Comparison of ENCODE assay signal across 19 cellular contexts in the genomic region with DNA sequence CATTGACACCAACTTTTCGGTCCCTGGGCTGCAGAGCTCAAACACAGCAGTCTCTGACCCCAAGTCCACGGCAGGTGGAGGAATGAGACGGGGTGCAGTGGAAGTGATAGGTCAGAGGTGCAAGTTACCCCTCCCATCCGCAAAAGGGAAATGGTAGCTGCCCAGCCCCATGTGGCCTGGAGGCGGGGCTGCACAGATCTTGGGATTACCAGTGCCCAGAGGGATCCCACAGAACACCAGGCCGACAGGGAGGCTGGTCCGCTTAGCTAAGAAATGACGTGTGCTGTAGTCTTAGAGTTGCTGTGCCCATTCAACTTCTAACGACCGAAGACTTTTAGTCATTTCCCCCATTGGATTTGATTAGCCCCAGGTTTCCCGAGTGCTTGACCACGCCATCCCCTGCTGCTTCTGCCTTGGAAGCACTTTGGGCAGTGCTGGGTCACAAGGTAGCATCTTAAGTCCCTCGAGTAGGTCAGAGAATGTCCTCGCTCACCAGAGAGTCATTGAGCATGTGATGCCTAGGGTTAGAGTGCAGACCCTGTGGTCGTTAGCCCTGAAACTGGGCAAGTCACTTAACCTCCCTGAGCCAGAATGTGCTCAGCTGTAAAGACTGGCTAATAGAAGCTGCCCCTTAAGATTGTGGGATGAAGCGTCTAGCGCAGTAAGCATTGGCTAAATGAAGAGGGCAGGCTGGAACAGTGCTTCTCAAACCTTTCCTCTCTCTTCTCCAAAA. TPM values are rescaled to one million over a fixed set of nuclear protein-coding genes. Genes with fewer than 3 reads are reported as not detected.
A peak's percentile ranks its signal among the peaks of the same experiment; 100 is the strongest.
DNase-seq lines count a peak whose midpoint lies in the region; ATAC-seq, FAIRE-seq and TF ChIP-seq lines count a peak whose summit lies in the region.
"Had no signal": no experiment of that assay in that cellular context is flagged by ENCODE, and none has a peak within 500 bp of the region (broad histone marks: within the 10 kb centered on the region; RNA-seq: fewer than 3 reads in every experiment).

No MANE protein-coding gene starts in this region.

- TF ChIP-seq CTCF in Calu3 (IDR thresholded peaks at IDR 0.05; ENCODE audit: unreplicated experiment) = no peak
- TF ChIP-seq CTCF in K562 (IDR thresholded peaks at IDR 0.05 in 2 of 3, conservative IDR thresholded peaks at IDR 0.05 in 1 of 3; ENCODE audit: insufficient read depth in 2 of 3, low read depth in 1 of 3, low read length in 3 of 3) = no peak
- TF ChIP-seq CTCF in HepG2 (CRISPR knock-in tag; IDR thresholded peaks at IDR 0.05) = no peak
- no peak for TF ChIP-seq CTCF in osteoblast (IDR thresholded peaks at IDR 0.05; ENCODE audit: extremely low read depth, low read depth, low read length)

- POLR2A ChIA-PET in K562 (lab: Yijun Ruan, JAX) (no interaction called here), HepG2 (lab: Yijun Ruan, JAX) (interaction anchor here (1.2 kb wide), 1 partner anchor 62 kb away, joined by 3 read pairs; the partner anchor contains the start of gene TMEM109)

- H3K79me2 ChIP-seq in K562 (ENCODE audit: control insufficient read depth, insufficient read depth, low read length) (peaks cover 14% of the 10 kb centered on the region), HepG2 (ENCODE audit: insufficient read depth, low read length) (peaks cover 6% of the 10 kb centered on the region), osteoblast (ENCODE audit: insufficient read depth, low read length) (no peaks in the 10 kb centered on the region)

- ATAC-seq in K562 (no peak), HepG2 (no peak)
- ATAC-seq: HCT116 had no signal

- TF ChIP-seq RAD21 in K562 (CRISPR knock-in tag; conservative IDR thresholded peaks at IDR 0.05 in 1 of 2, IDR thresholded peaks at IDR 0.05 in 1 of 2) = no peak
- no peak for TF ChIP-seq RAD21 in HepG2 (CRISPR knock-in tag; IDR thresholded peaks at IDR 0.05)

- H3K27ac Mint-ChIP-seq in Calu3 (ENCODE audit: unreplicated experiment) = no peak overlapping the region

- no peak overlapping the region for H3K9ac ChIP-seq in K562 (ENCODE audit: insufficient read depth in 1 of 2, low read depth in 2 of 2, low read length in 2 of 2)
- H3K9ac ChIP-seq in HepG2 (ENCODE audit: insufficient read depth, low read depth, low read length) = no peak overlapping the region

- FAIRE-seq in K562 (lab: Jason Lieb, UNC) (no peak), HepG2 (lab: Jason Lieb, UNC) (no peak)
- FAIRE-seq: G401.6, HTR-8/SVneo had no signal

- H3K4me1 Mint-ChIP-seq in Calu3 (ENCODE audit: low read depth, unreplicated experiment) = peaks cover 9% of the 10 kb centered on the region

- H3K4me2 ChIP-seq in K562 (ENCODE audit: insufficient read depth, low read length) (no peak overlapping the region), HepG2 (ENCODE audit: low read depth, low read length) (no peak overlapping the region), osteoblast (ENCODE audit: insufficient read depth, low read length) (no peak overlapping the region)

- H2AFZ ChIP-seq in K562 (ENCODE audit: low read depth, low read length) = no peak overlapping the region
- H2AFZ ChIP-seq in HepG2 (ENCODE audit: low read length) = no peak overlapping the region
- H2AFZ ChIP-seq in osteoblast (ENCODE audit: low read length) = no peak overlapping the region

- no peaks in the 10 kb centered on the region for H3K9me3 Mint-ChIP-seq in Calu3 (ENCODE audit: low read depth, unreplicated experiment)

- in situ Hi-C loops in K562 (cut with MboI) = no loop called here
- in situ Hi-C loops in HepG2 (cut with HindIII; ENCODE audit: extremely low pct_ligation_motif_present, low pct_unique_long_range_greater_than_20kb) = no loop called here

- H3K36me3 ChIP-seq in K562 (ENCODE audit: control insufficient read depth, insufficient read depth, low read length) = peaks cover 61% of the 10 kb centered on the region; the same call in 2 of the 3 replicates
- H3K36me3 ChIP-seq in HepG2 (replicated peaks in 1 of 2; ENCODE audit: control insufficient read depth in 1 of 2, insufficient read depth in 2 of 2, low read length in 2 of 2) = peaks cover 27 to 51% of the 10 kb centered on the region in 2 experiments; a peak in 4 of 5 replicates
- peaks cover 12% of the 10 kb centered on the region for H3K36me3 ChIP-seq in osteoblast (ENCODE audit: insufficient read depth, low read length)

- H3K36me3 Mint-ChIP-seq in Calu3 (ENCODE audit: insufficient read depth, unreplicated experiment) = peaks cover 48% of the 10 kb centered on the region

- TF ChIP-seq EP300 in K562 (IDR thresholded peaks at IDR 0.05; ENCODE audit: low read length) (no peak), HepG2 (IDR thresholded peaks at IDR 0.05; ENCODE audit: low read depth in 2 of 2, low read length in 2 of 2) (no peak), HepG2 (CRISPR knock-in tag; IDR thresholded peaks at IDR 0.05; ENCODE audit: borderline replicate concordance) (no peak)

- no peak for DNase-seq in Calu3
- no peak for DNase-seq in K562 (ENCODE audit: extremely low read depth in 1 of 4, low spot score in 3 of 4)
- no peak for DNase-seq in HepG2 (ENCODE audit: low spot score)
- DNase-seq in osteoblast (ENCODE audit: insufficient read length, low spot score, missing footprints) = peak; percentile 77
- no peak for DNase-seq in T-helper 2 cell
- DNase-seq in NCI-H446 treated with DMSO at 0.1 percent for 48 hours (lab: John Stamatoyannopoulos, UW) = no peak
- no peak for DNase-seq in activated CD4-positive, CD25-positive, alpha-beta regulatory T cell (lab: John Stamatoyannopoulos, UW)
- no peak for DNase-seq in GM19240 (ENCODE audit: insufficient read length, low spot score)
- DNase-seq: 8988T, NCI-H1105 treated with DMSO at 0.1 percent for 48 hours, NCI-H1694, NCI-H2081 treated with DMSO at 0.1 percent for 48 hours, NCI-H510A, NCI-H774, SIG-M5 had no signal

- H3K4me3 Mint-ChIP-seq in Calu3 (ENCODE audit: low read depth, unreplicated experiment) = peak overlapping the region; percentile 52

- H3K9me1 ChIP-seq in K562 (ENCODE audit: control insufficient read depth, insufficient read depth, low read length) = peaks cover 6% of the 10 kb centered on the region

- H3K4me3 ChIP-seq in K562 = no peak overlapping the region
- H3K4me3 ChIP-seq in HepG2 (replicated peaks in 1 of 3; ENCODE audit: insufficient read depth in 1 of 3, low read depth in 2 of 3, low read length in 3 of 3) = no peak overlapping the region
- no peak overlapping the region for H3K4me3 ChIP-seq in osteoblast (ENCODE audit: insufficient read depth, low read length)

- peaks cover 23% of the 10 kb centered on the region for H3K27me3 Mint-ChIP-seq in Calu3 (ENCODE audit: unreplicated experiment)

- WGBS in K562 (ENCODE audit: insufficient coverage, low coverage, missing lambda C conversion rate) = 86% methylated on average over 16 of the region's 17 CpGs
- 96% methylated on average over 16 of the region's 17 CpGs for WGBS in HepG2 (ENCODE audit: low lambda C conversion rate)

- peaks cover 37 to 60% of the 10 kb centered on the region in 2 experiments for H3K4me1 ChIP-seq in K562 (replicated peaks in 1 of 2; ENCODE audit: control insufficient read depth in 2 of 2, insufficient read depth in 2 of 2, low read length in 2 of 2)
- H3K4me1 ChIP-seq in HepG2 (ENCODE audit: insufficient read depth, low read length) = peaks cover 29% of the 10 kb centered on the region
- H3K4me1 ChIP-seq in osteoblast (ENCODE audit: insufficient read depth, low read length) = no peaks in the 10 kb centered on the region

- no peak overlapping the region; the same call in 2 of the 3 replicates for H3K27ac ChIP-seq in K562 (ENCODE audit: extremely low read depth, low read depth, low read length)
- H3K27ac ChIP-seq in HepG2 (ENCODE audit: extremely low read length, insufficient read depth, low read length) = no peak overlapping the region
- H3K27ac ChIP-seq in osteoblast (ENCODE audit: low read depth, low read length) = no peak overlapping the region

- BruUV-seq in Calu3 (replicated peaks; lab: Mats Ljungman, UMichigan) (no TSS peak), K562 (replicated peaks; lab: Mats Ljungman, UMichigan) (no TSS peak), HepG2 (replicated peaks; lab: Mats Ljungman, UMichigan) (no TSS peak)

- CTCF ChIA-PET in Calu3 (lab: Charles Lee) = no interaction called here
- CTCF ChIA-PET in K562 (lab: Yijun Ruan, JAX; ENCODE audit: low intra/inter-chr PET ratio) = no interaction called here
- CTCF ChIA-PET in HepG2 (lab: Yijun Ruan, JAX; ENCODE audit: low intra/inter-chr PET ratio, low total read pairs) = no interaction called here

- no peaks in the 10 kb centered on the region for H4K20me1 ChIP-seq in K562 (replicated peaks; ENCODE audit: control insufficient read depth, insufficient read depth, low read length)
- no peaks in the 10 kb centered on the region for H4K20me1 ChIP-seq in HepG2 (ENCODE audit: insufficient read depth, low read length)
- no peaks in the 10 kb centered on the region for H4K20me1 ChIP-seq in osteoblast (ENCODE audit: insufficient read depth, low read length)

- H3K9me3 ChIP-seq in K562 (replicated peaks; ENCODE audit: control insufficient read depth, insufficient read depth, low read depth, low read length) (no peaks in the 10 kb centered on the region), HepG2 (ENCODE audit: low read length) (no peaks in the 10 kb centered on the region), osteoblast (ENCODE audit: low read depth, low read length) (no peaks in the 10 kb centered on the region)

- TF ChIP-seq POLR2A in K562 (conservative IDR thresholded peaks at IDR 0.05) (0 out of 2 replicates have a peak, but pooled peaks have one; percentile 25), HepG2 (IDR thresholded peaks at IDR 0.05; ENCODE audit: insufficient read depth in 1 of 2, low read depth in 2 of 2, low read length in 2 of 2) (no peak)

- H3K27me3 ChIP-seq in K562 (ENCODE audit: control insufficient read depth in 2 of 2, insufficient read depth in 2 of 2, low read length in 2 of 2) = no peaks in the 10 kb centered on the region
- no peaks in the 10 kb centered on the region for H3K27me3 ChIP-seq in HepG2 (ENCODE audit: control insufficient read depth in 1 of 2, insufficient read depth in 2 of 2, low read length in 2 of 2)
- H3K27me3 ChIP-seq in osteoblast (ENCODE audit: insufficient read depth, low read length) = no peaks in the 10 kb centered on the region

- intact Hi-C loops in Calu3 (cut with micrococcal nuclease; ENCODE audit: unreplicated experiment) (no loop called here), K562 (cut with micrococcal nuclease) (no loop called here), HepG2 (cut with micrococcal nuclease; ENCODE audit: unreplicated experiment) (no loop called here)

RNA-seq across cellular contexts. Expression of gene PTGDR2, which starts 4.3 kb away (rescaled TPM):
- 0.29 and 0.31 TPM in 2 replicates for total RNA-seq in Calu3 (2022)
- 3.5 and 11.1 TPM in 2 replicates for total RNA-seq in K562 (2011; cell fraction: chromatin; rRNA removed; ENCODE audit: low replicate concordance)
- 9.9 and 14.3 TPM in 2 replicates for total RNA-seq in K562 (2011; cell fraction: nucleolus; rRNA removed)
- total RNA-seq in K562 (2011; cell fraction: nucleoplasm; rRNA removed) = 7.9 and 10.4 TPM in 2 replicates
- 1.9 and 2.5 TPM in 2 replicates for total RNA-seq in K562 (2014; rRNA removed)
- 0.64 and 0.80 TPM in 2 replicates for total RNA-seq in K562 (2014; rRNA removed; fragmentation: Illumina TruSeq; extraction: Trizol)
- 0.87 and 1.1 TPM in 2 replicates for total RNA-seq in K562 (2015; rRNA removed; fragmentation: Illumina TruSeq; extraction: Trizol)
- total RNA-seq in K562 (2021) = 2.6 and 3.0 TPM in 2 replicates
- 1.7 and 1.9 TPM in 2 replicates for polyA plus RNA-seq in K562 (2011; rRNA removed)
- polyA plus RNA-seq in K562 (2011; cell fraction: cytosol; rRNA removed) = 1.8 and 5.9 TPM in 2 replicates
- 2.1 and 3.4 TPM in 2 replicates for polyA plus RNA-seq in K562 (2011; cell fraction: nucleus; rRNA removed)
- 5.2 and 7.0 TPM in 2 replicates for polyA plus RNA-seq in K562 (2012)
- 1.6 TPM in 2 replicates for polyA plus RNA-seq in K562 (2014; fragmentation: Illumina TruSeq; extraction: Trizol)
- under 1 TPM; 0.51 to 0.55 TPM for polyA plus RNA-seq in K562 (2014; fragmentation: Nextera tagmentation; extraction: Ambion mirVana)
- polyA plus RNA-seq in K562 (2014; rRNA removed) = 0.82 and 1.9 TPM in 2 replicates
- 2.3 and 3.8 TPM in 2 replicates for polyA minus RNA-seq in K562 (2011; rRNA and poly(A)+ RNA removed)
- 3.7 and 4.8 TPM in 2 replicates for polyA minus RNA-seq in K562 (2011; cell fraction: cytosol; rRNA and poly(A)+ RNA removed)
- 2.3 and 2.7 TPM in 2 replicates for polyA minus RNA-seq in K562 (2011; cell fraction: nucleus; rRNA and poly(A)+ RNA removed)
- total RNA-seq in HepG2 (2016; rRNA removed; fragmentation: Illumina TruSeq; extraction: Trizol) = 1.0 and 2.5 TPM in 2 replicates
- total RNA-seq in HepG2 (2016; cell fraction: cytosol; rRNA removed; fragmentation: Illumina TruSeq; extraction: Trizol; ENCODE audit: low read depth) = 0.40 and 0.53 TPM in 2 replicates
- 1.1 and 2.4 TPM in 2 replicates for total RNA-seq in HepG2 (2016; cell fraction: insoluble cytoplasmic fraction; rRNA removed; fragmentation: Illumina TruSeq; extraction: Trizol)
- 1.1 and 1.3 TPM in 2 replicates for total RNA-seq in HepG2 (2016; cell fraction: membrane; rRNA removed; fragmentation: Illumina TruSeq; extraction: Trizol)
- 1.8 and 2.0 TPM in 2 replicates for total RNA-seq in HepG2 (2016; cell fraction: nucleus; rRNA removed; fragmentation: Illumina TruSeq; extraction: Trizol)
- 1.9 and 2.1 TPM in 2 replicates for polyA plus RNA-seq in HepG2 (2011; rRNA removed)
- 1.9 and 2.2 TPM in 2 replicates for polyA plus RNA-seq in HepG2 (2011; cell fraction: cytosol; rRNA removed)
- 1.7 and 1.8 TPM in 2 replicates for polyA plus RNA-seq in HepG2 (2011; cell fraction: nucleus; rRNA removed)
- 1.7 and 2.1 TPM in 2 replicates for polyA plus RNA-seq in HepG2 (2012)
- 0.24 and 0.38 TPM in 2 replicates for polyA plus RNA-seq in HepG2 (2016; cell fraction: cytosol; fragmentation: Illumina TruSeq; extraction: Trizol; ENCODE audit: low read depth)
- 1.1 and 1.2 TPM in 2 replicates for polyA plus RNA-seq in HepG2 (2016; cell fraction: insoluble cytoplasmic fraction; fragmentation: Illumina TruSeq; extraction: Trizol; ENCODE audit: low read depth)
- polyA plus RNA-seq in HepG2 (2016; cell fraction: membrane; fragmentation: Illumina TruSeq; extraction: Trizol; ENCODE audit: low read depth) = 0.70 and 0.73 TPM in 2 replicates
- polyA plus RNA-seq in HepG2 (2016; cell fraction: nucleus; fragmentation: Illumina TruSeq; extraction: Trizol; ENCODE audit: insufficient read depth, low read depth) = 2.8 and 3.2 TPM in 2 replicates
- 9.7 TPM in 1 of 2 replicates, not detected in the other for polyA minus RNA-seq in HepG2 (2011; rRNA and poly(A)+ RNA removed; ENCODE audit: low replicate concordance)
- 2.4 and 3.0 TPM in 2 replicates for polyA minus RNA-seq in HepG2 (2011; cell fraction: cytosol; rRNA and poly(A)+ RNA removed)
- 0.64 and 0.99 TPM in 2 replicates for polyA minus RNA-seq in HepG2 (2011; cell fraction: nucleus; rRNA and poly(A)+ RNA removed)
- not detected in 2 replicates for total RNA-seq in osteoblast

RNA-seq across cellular contexts. Expression of gene CCDC86, which starts 9.6 kb away (rescaled TPM):
- total RNA-seq in Calu3 (2022) (51.5 and 58.2 TPM in 2 replicates), K562 (2014; rRNA removed) (85.1 and 104 TPM in 2 replicates), K562 (2014; rRNA removed; fragmentation: Illumina TruSeq; extraction: Trizol) (7.3 and 8.6 TPM in 2 replicates), K562 (2015; rRNA removed; fragmentation: Illumina TruSeq; extraction: Trizol) (19.8 and 23.1 TPM in 2 replicates), K562 (2021) (102 and 114 TPM in 2 replicates), HepG2 (2016; rRNA removed; fragmentation: Illumina TruSeq; extraction: Trizol) (37.6 and 46.6 TPM in 2 replicates), osteoblast (6.2 and 7.4 TPM in 2 replicates)
- total RNA-seq in K562 (2011; cell fraction: chromatin; rRNA removed; ENCODE audit: low replicate concordance) = 6.7 and 23.4 TPM in 2 replicates
- 23.4 and 23.5 TPM in 2 replicates for total RNA-seq in K562 (2011; cell fraction: nucleolus; rRNA removed)
- total RNA-seq in K562 (2011; cell fraction: nucleoplasm; rRNA removed) = 19.3 and 27.0 TPM in 2 replicates
- polyA plus RNA-seq in K562 (2011; rRNA removed) (25.2 and 34.9 TPM in 2 replicates), K562 (2014; fragmentation: Illumina TruSeq; extraction: Trizol) (90.5 and 97.8 TPM in 2 replicates), K562 (2014; fragmentation: Nextera tagmentation; extraction: Ambion mirVana) (1 to 10 TPM; 4.6 to 6.4 TPM), K562 (2014; rRNA removed) (76.8 and 80.6 TPM in 2 replicates), HepG2 (2011; rRNA removed) (33.8 and 34.4 TPM in 2 replicates)
- 24.0 and 47.9 TPM in 2 replicates for polyA plus RNA-seq in K562 (2011; cell fraction: cytosol; rRNA removed)
- polyA plus RNA-seq in K562 (2011; cell fraction: nucleus; rRNA removed) = 132 and 234 TPM in 2 replicates
- 34.4 and 105 TPM in 2 replicates for polyA plus RNA-seq in K562 (2012)
- 13.3 and 14.0 TPM in 2 replicates for polyA minus RNA-seq in K562 (2011; rRNA and poly(A)+ RNA removed)
- polyA minus RNA-seq in K562 (2011; cell fraction: cytosol; rRNA and poly(A)+ RNA removed) = 18.8 and 22.2 TPM in 2 replicates
- polyA minus RNA-seq in K562 (2011; cell fraction: nucleus; rRNA and poly(A)+ RNA removed) = 28.7 and 29.6 TPM in 2 replicates
- total RNA-seq in HepG2 (2016; cell fraction: cytosol; rRNA removed; fragmentation: Illumina TruSeq; extraction: Trizol; ENCODE audit: low read depth) = 9.1 and 11.2 TPM in 2 replicates
- 39.4 and 39.7 TPM in 2 replicates for total RNA-seq in HepG2 (2016; cell fraction: insoluble cytoplasmic fraction; rRNA removed; fragmentation: Illumina TruSeq; extraction: Trizol)
- total RNA-seq in HepG2 (2016; cell fraction: membrane; rRNA removed; fragmentation: Illumina TruSeq; extraction: Trizol) = 22.6 and 23.6 TPM in 2 replicates
- total RNA-seq in HepG2 (2016; cell fraction: nucleus; rRNA removed; fragmentation: Illumina TruSeq; extraction: Trizol) = 28.6 and 33.4 TPM in 2 replicates
- 20.2 and 30.1 TPM in 2 replicates for polyA plus RNA-seq in HepG2 (2011; cell fraction: cytosol; rRNA removed)
- polyA plus RNA-seq in HepG2 (2011; cell fraction: nucleus; rRNA removed) = 36.2 and 51.2 TPM in 2 replicates
- 25.4 and 41.0 TPM in 2 replicates for polyA plus RNA-seq in HepG2 (2012)
- polyA plus RNA-seq in HepG2 (2016; cell fraction: cytosol; fragmentation: Illumina TruSeq; extraction: Trizol; ENCODE audit: low read depth) = 24.5 and 27.7 TPM in 2 replicates
- polyA plus RNA-seq in HepG2 (2016; cell fraction: insoluble cytoplasmic fraction; fragmentation: Illumina TruSeq; extraction: Trizol; ENCODE audit: low read depth) = 95.3 and 116 TPM in 2 replicates
- 36.9 and 39.7 TPM in 2 replicates for polyA plus RNA-seq in HepG2 (2016; cell fraction: membrane; fragmentation: Illumina TruSeq; extraction: Trizol; ENCODE audit: low read depth)
- 84.0 and 92.6 TPM in 2 replicates for polyA plus RNA-seq in HepG2 (2016; cell fraction: nucleus; fragmentation: Illumina TruSeq; extraction: Trizol; ENCODE audit: insufficient read depth, low read depth)
- polyA minus RNA-seq in HepG2 (2011; rRNA and poly(A)+ RNA removed; ENCODE audit: low replicate concordance) = 28.0 and 49.7 TPM in 2 replicates
- 12.4 and 17.5 TPM in 2 replicates for polyA minus RNA-seq in HepG2 (2011; cell fraction: cytosol; rRNA and poly(A)+ RNA removed)
- 11.7 and 14.2 TPM in 2 replicates for polyA minus RNA-seq in HepG2 (2011; cell fraction: nucleus; rRNA and poly(A)+ RNA removed)

RNA-seq across cellular contexts. Expression of gene ZP1, which starts 15.8 kb away (rescaled TPM):
- not detected in 2 replicates for total RNA-seq in Calu3 (2022)
- not detected in 2 replicates for total RNA-seq in K562 (2011; cell fraction: chromatin; rRNA removed; ENCODE audit: low replicate concordance)
- total RNA-seq in K562 (2011; cell fraction: nucleolus; rRNA removed) = not detected in 2 replicates
- total RNA-seq in K562 (2011; cell fraction: nucleoplasm; rRNA removed) = not detected in 2 replicates
- not detected in 2 replicates for total RNA-seq in K562 (2014; rRNA removed)
- not detected in 2 replicates for total RNA-seq in K562 (2014; rRNA removed; fragmentation: Illumina TruSeq; extraction: Trizol)
- total RNA-seq in K562 (2015; rRNA removed; fragmentation: Illumina TruSeq; extraction: Trizol) = not detected in 2 replicates
- not detected in 2 replicates for total RNA-seq in K562 (2021)
- polyA plus RNA-seq in K562 (2011; rRNA removed) = 0.11 and 0.12 TPM in 2 replicates
- 0.04 and 0.66 TPM in 2 replicates for polyA plus RNA-seq in K562 (2011; cell fraction: cytosol; rRNA removed)
- 0.70 and 0.72 TPM in 2 replicates for polyA plus RNA-seq in K562 (2011; cell fraction: nucleus; rRNA removed)
- polyA plus RNA-seq in K562 (2012) = 0.08 TPM in 1 of 2 replicates, not detected in the other
- not detected in 2 replicates for polyA plus RNA-seq in K562 (2014; fragmentation: Illumina TruSeq; extraction: Trizol)
- not detected for polyA plus RNA-seq in K562 (2014; fragmentation: Nextera tagmentation; extraction: Ambion mirVana)
- 0.15 TPM in 1 of 2 replicates, not detected in the other for polyA plus RNA-seq in K562 (2014; rRNA removed)
- polyA minus RNA-seq in K562 (2011; rRNA and poly(A)+ RNA removed) = not detected in 2 replicates
- not detected in 2 replicates for polyA minus RNA-seq in K562 (2011; cell fraction: cytosol; rRNA and poly(A)+ RNA removed)
- polyA minus RNA-seq in K562 (2011; cell fraction: nucleus; rRNA and poly(A)+ RNA removed) = 0.56 TPM in 1 of 2 replicates, not detected in the other
- not detected in 2 replicates for total RNA-seq in HepG2 (2016; rRNA removed; fragmentation: Illumina TruSeq; extraction: Trizol)
- not detected in 2 replicates for total RNA-seq in HepG2 (2016; cell fraction: cytosol; rRNA removed; fragmentation: Illumina TruSeq; extraction: Trizol; ENCODE audit: low read depth)
- not detected in 2 replicates for total RNA-seq in HepG2 (2016; cell fraction: insoluble cytoplasmic fraction; rRNA removed; fragmentation: Illumina TruSeq; extraction: Trizol)
- not detected in 2 replicates for total RNA-seq in HepG2 (2016; cell fraction: membrane; rRNA removed; fragmentation: Illumina TruSeq; extraction: Trizol)
- total RNA-seq in HepG2 (2016; cell fraction: nucleus; rRNA removed; fragmentation: Illumina TruSeq; extraction: Trizol) = not detected in 2 replicates
- polyA plus RNA-seq in HepG2 (2011; rRNA removed) = 0.16 and 0.26 TPM in 2 replicates
- polyA plus RNA-seq in HepG2 (2011; cell fraction: cytosol; rRNA removed) = 0.05 and 0.25 TPM in 2 replicates
- polyA plus RNA-seq in HepG2 (2011; cell fraction: nucleus; rRNA removed) = 0.82 and 1.1 TPM in 2 replicates
- polyA plus RNA-seq in HepG2 (2012) = not detected in 2 replicates
- polyA plus RNA-seq in HepG2 (2016; cell fraction: cytosol; fragmentation: Illumina TruSeq; extraction: Trizol; ENCODE audit: low read depth) = not detected in 2 replicates
- not detected in 2 replicates for polyA plus RNA-seq in HepG2 (2016; cell fraction: insoluble cytoplasmic fraction; fragmentation: Illumina TruSeq; extraction: Trizol; ENCODE audit: low read depth)
- polyA plus RNA-seq in HepG2 (2016; cell fraction: membrane; fragmentation: Illumina TruSeq; extraction: Trizol; ENCODE audit: low read depth) = not detected in 2 replicates
- not detected in 2 replicates for polyA plus RNA-seq in HepG2 (2016; cell fraction: nucleus; fragmentation: Illumina TruSeq; extraction: Trizol; ENCODE audit: insufficient read depth, low read depth)
- polyA minus RNA-seq in HepG2 (2011; rRNA and poly(A)+ RNA removed; ENCODE audit: low replicate concordance) = not detected in 2 replicates
- not detected in 2 replicates for polyA minus RNA-seq in HepG2 (2011; cell fraction: cytosol; rRNA and poly(A)+ RNA removed)
- polyA minus RNA-seq in HepG2 (2011; cell fraction: nucleus; rRNA and poly(A)+ RNA removed) = not detected in 2 replicates
- total RNA-seq in osteoblast = under 0.01 and 0.36 TPM in 2 replicates
- total RNA-seq: OCI-LY7 had no signal

RNA-seq across cellular contexts. Expression of gene PRPF19, which starts 54.9 kb away (rescaled TPM):
- total RNA-seq in Calu3 (2022) (128 and 129 TPM in 2 replicates), K562 (2014; rRNA removed) (93.5 and 122 TPM in 2 replicates), K562 (2014; rRNA removed; fragmentation: Illumina TruSeq; extraction: Trizol) (58.4 and 68.0 TPM in 2 replicates), K562 (2015; rRNA removed; fragmentation: Illumina TruSeq; extraction: Trizol) (84.9 and 89.6 TPM in 2 replicates), K562 (2021) (193 and 208 TPM in 2 replicates), HepG2 (2016; rRNA removed; fragmentation: Illumina TruSeq; extraction: Trizol) (91.1 and 115 TPM in 2 replicates), osteoblast (39.8 and 46.0 TPM in 2 replicates)
- total RNA-seq in K562 (2011; cell fraction: chromatin; rRNA removed; ENCODE audit: low replicate concordance) = 44.6 and 81.5 TPM in 2 replicates
- total RNA-seq in K562 (2011; cell fraction: nucleolus; rRNA removed) = 57.1 and 61.7 TPM in 2 replicates
- total RNA-seq in K562 (2011; cell fraction: nucleoplasm; rRNA removed) = 54.4 and 88.4 TPM in 2 replicates
- polyA plus RNA-seq in K562 (2011; rRNA removed) (31.5 and 61.8 TPM in 2 replicates), K562 (2014; fragmentation: Illumina TruSeq; extraction: Trizol) (212 and 213 TPM in 2 replicates), K562 (2014; fragmentation: Nextera tagmentation; extraction: Ambion mirVana) (10 to 100 TPM in 1 of 2 experiments, 1 to 10 TPM in 1; 9.4 to 16.5 TPM), K562 (2014; rRNA removed) (73.1 and 73.2 TPM in 2 replicates), HepG2 (2011; rRNA removed) (25.0 and 27.4 TPM in 2 replicates)
- 40.2 and 96.7 TPM in 2 replicates for polyA plus RNA-seq in K562 (2011; cell fraction: cytosol; rRNA removed)
- polyA plus RNA-seq in K562 (2011; cell fraction: nucleus; rRNA removed) = 41.7 and 70.4 TPM in 2 replicates
- polyA plus RNA-seq in K562 (2012) = 146 and 194 TPM in 2 replicates
- polyA minus RNA-seq in K562 (2011; rRNA and poly(A)+ RNA removed) = 23.9 and 28.7 TPM in 2 replicates
- polyA minus RNA-seq in K562 (2011; cell fraction: cytosol; rRNA and poly(A)+ RNA removed) = 53.3 and 75.9 TPM in 2 replicates
- polyA minus RNA-seq in K562 (2011; cell fraction: nucleus; rRNA and poly(A)+ RNA removed) = 41.1 and 43.4 TPM in 2 replicates
- 16.1 and 16.4 TPM in 2 replicates for total RNA-seq in HepG2 (2016; cell fraction: cytosol; rRNA removed; fragmentation: Illumina TruSeq; extraction: Trizol; ENCODE audit: low read depth)
- 93.5 and 104 TPM in 2 replicates for total RNA-seq in HepG2 (2016; cell fraction: insoluble cytoplasmic fraction; rRNA removed; fragmentation: Illumina TruSeq; extraction: Trizol)
- total RNA-seq in HepG2 (2016; cell fraction: membrane; rRNA removed; fragmentation: Illumina TruSeq; extraction: Trizol) = 37.9 and 40.5 TPM in 2 replicates
- total RNA-seq in HepG2 (2016; cell fraction: nucleus; rRNA removed; fragmentation: Illumina TruSeq; extraction: Trizol) = 52.4 and 56.0 TPM in 2 replicates
- 19.8 and 29.8 TPM in 2 replicates for polyA plus RNA-seq in HepG2 (2011; cell fraction: cytosol; rRNA removed)
- 32.6 and 32.8 TPM in 2 replicates for polyA plus RNA-seq in HepG2 (2011; cell fraction: nucleus; rRNA removed)
- polyA plus RNA-seq in HepG2 (2012) = 56.0 and 62.2 TPM in 2 replicates
- 14.7 and 16.9 TPM in 2 replicates for polyA plus RNA-seq in HepG2 (2016; cell fraction: cytosol; fragmentation: Illumina TruSeq; extraction: Trizol; ENCODE audit: low read depth)
- polyA plus RNA-seq in HepG2 (2016; cell fraction: insoluble cytoplasmic fraction; fragmentation: Illumina TruSeq; extraction: Trizol; ENCODE audit: low read depth) = 125 and 138 TPM in 2 replicates
- polyA plus RNA-seq in HepG2 (2016; cell fraction: membrane; fragmentation: Illumina TruSeq; extraction: Trizol; ENCODE audit: low read depth) = 33.6 and 36.5 TPM in 2 replicates
- polyA plus RNA-seq in HepG2 (2016; cell fraction: nucleus; fragmentation: Illumina TruSeq; extraction: Trizol; ENCODE audit: insufficient read depth, low read depth) = 76.8 and 76.9 TPM in 2 replicates
- 52.3 and 71.1 TPM in 2 replicates for polyA minus RNA-seq in HepG2 (2011; rRNA and poly(A)+ RNA removed; ENCODE audit: low replicate concordance)
- polyA minus RNA-seq in HepG2 (2011; cell fraction: cytosol; rRNA and poly(A)+ RNA removed) = 22.3 and 28.6 TPM in 2 replicates
- polyA minus RNA-seq in HepG2 (2011; cell fraction: nucleus; rRNA and poly(A)+ RNA removed) = 33.5 and 39.2 TPM in 2 replicates
